29 cellular contexts compared by ENCODE assay signal in genomic region chr4:19123681-19124080, GRCh38.
"Had no signal": no experiment of that assay in that cellular context is flagged by ENCODE, and none has a peak within 500 bp of the region (broad histone marks: within the 10 kb centered on the region; RNA-seq: fewer than 3 reads in every experiment).

No MANE protein-coding gene starts in this region.

- H3K9me3 ChIP-seq: MG63 had no signal

- H3K27ac ChIP-seq: PC-9, WERI-Rb-1 had no signal

- H3K27me3 ChIP-seq: MG63 had no signal

- ATAC-seq: activated CD8-positive, alpha-beta memory T cell treated with anti-CD3 and anti-CD28 coated beads, Interleukin-2, amount 10 ng/mL, durations not matched to agents 7 days and 5 days; activated naive CD8-positive, alpha-beta T cell treated with anti-CD3 and anti-CD28 coated beads, Interleukin-2, amount 50 U/mL, for 24 hours had no signal

- H2AFZ ChIP-seq: PC-9 had no signal

- H3K4me2 ChIP-seq: PC-9 had no signal

- DNase-seq: activated CD4-positive, alpha-beta memory T cell treated with anti-CD3 and anti-CD28 coated beads, Interleukin-2, amount 10 ng/mL, durations not matched to agents 7 days and 5 days; activated CD4-positive, alpha-beta T cell treated with anti-CD3 and anti-CD28 coated beads for 1 hour; activated CD4-positive, alpha-beta T cell treated with anti-CD3 and anti-CD28 coated beads for 48 hours; activated CD4-positive, CD25-positive, alpha-beta regulatory T cell; activated CD8-positive, alpha-beta memory T cell treated with anti-CD3 and anti-CD28 coated beads for 24 hours; activated CD8-positive, alpha-beta memory T cell treated with anti-CD3 and anti-CD28 coated beads, Interleukin-2, amount 10 ng/mL, durations not matched to agents 7 days and 5 days; activated CD8-positive, alpha-beta memory T cell treated with anti-CD3 and anti-CD28 coated beads, Interleukin-2, amount 50 U/mL, for 48 hours; activated effector memory CD4-positive, alpha-beta T cell treated with Interleukin-2 at 50 U/mL for 16 hours; activated naive CD4-positive, alpha-beta T cell treated with anti-CD3 and anti-CD28 coated beads, Interleukin-2, amount 10 ng/mL, durations not matched to agents 7 days and 5 days; activated naive CD8-positive, alpha-beta T cell treated with anti-CD3 and anti-CD28 coated beads, Interleukin-2, amount 50 U/mL, for 24 hours; activated T-cell treated with anti-CD3 and anti-CD28 coated beads, Interleukin-2, amount 50 U/mL, for 48 hours; anterior cingulate cortex; caudate nucleus; Karpas-422; KBM-7; MG63; NCI-H1048; NCI-H1105 treated with DMSO at 0.1 percent for 48 hours; NCI-H1436; NCI-H1694 treated with DMSO at 0.1 percent for 48 hours; NCI-H2029; NCI-H345; NCI-H524 treated with DMSO at 0.1 percent for 48 hours; NK-92 treated with Interleukin-12 subunit alpha and Interleukin-12 subunit beta, amount 100 ng/mL, for 24 hours; PC-9; Right ventricle myocardium superior; T1000; WERI-Rb-1 had no signal

- H3K4me3 ChIP-seq: MG63, PC-9 had no signal

- H3K36me3 ChIP-seq: MG63, WERI-Rb-1 had no signal

- FAIRE-seq: bronchial epithelial cell had no signal
